Comparison of ENCODE assay signal across 8 cellular contexts in genomic region chr3:4983739-4984510, GRCh38. TPM values are rescaled to one million over a fixed set of nuclear protein-coding genes. Genes with fewer than 3 reads are reported as not detected.
A peak's percentile ranks its signal among the peaks of the same experiment; 100 is the strongest.
DNase-seq lines count a peak whose midpoint lies in the region; ATAC-seq and TF ChIP-seq lines count a peak whose summit lies in the region.

No MANE protein-coding gene starts in this region.

- peak; percentile 44 for ATAC-seq in GM21576 (IDR thresholded peaks at IDR 0.05; ENCODE audit: unreplicated experiment)
- ATAC-seq in activated CD8-positive, alpha-beta T cell treated with anti-CD3 and anti-CD28 coated beads for 36 hours: peak; percentile 18

- peaks cover 68% of the 10 kb centered on the region for H3K79me2 ChIP-seq in Loucy (ENCODE audit: insufficient read depth, low read length)

- H3K9me2 ChIP-seq in Loucy (replicated peaks; ENCODE audit: low read depth, low read length): no peaks in the 10 kb centered on the region

- no peaks in the 10 kb centered on the region for H3K9me3 ChIP-seq in Loucy (ENCODE audit: insufficient read depth, low read depth, low read length)
- H3K9me3 ChIP-seq in transverse colon: no peaks in the 10 kb centered on the region

- H3F3A ChIP-seq in Loucy (ENCODE audit: low read depth): peaks cover 12% of the 10 kb centered on the region

- peak overlapping the region; percentile 92 for H3K4me3 Mint-ChIP-seq in activated CD8-positive, alpha-beta T cell treated with anti-CD3 and anti-CD28 coated beads for 36 hours
- H3K4me3 Mint-ChIP-seq in endothelial cell (ENCODE audit: unreplicated experiment): peak overlapping the region; percentile 74
- peak overlapping the region; percentile 49 for H3K4me3 Mint-ChIP-seq in osteocyte (ENCODE audit: unreplicated experiment)

- no peak overlapping the region for H2AFZ ChIP-seq in Loucy (ENCODE audit: low read length)

- POLR2A ChIA-PET in activated CD8-positive, alpha-beta T cell treated with anti-CD3 and anti-CD28 coated beads for 36 hours (lab: Charles Lee): interaction anchor here (0.6 to 13.9 kb wide), 27 partner anchors 8 to 574 kb away, joined by 3 to 434 read pairs (median 5); no protein-coding TSS in a partner anchor

- no peak for TF ChIP-seq EP300 in transverse colon (IDR thresholded peaks at IDR 0.05; ENCODE audit: low read depth)

- peaks cover 67% of the 10 kb centered on the region for H3K36me3 Mint-ChIP-seq in activated CD8-positive, alpha-beta T cell treated with anti-CD3 and anti-CD28 coated beads for 36 hours (ENCODE audit: low read depth)
- H3K36me3 Mint-ChIP-seq in endothelial cell (ENCODE audit: low read depth, unreplicated experiment) (peaks cover 15% of the 10 kb centered on the region), osteocyte (ENCODE audit: unreplicated experiment) (peaks cover 29% of the 10 kb centered on the region)

- in situ Hi-C loops in transverse colon (cut with MboI; ENCODE audit: low pct_ligation_motif_present in 1 of 4, low pct_unique_long_range_greater_than_20kb in 1 of 4, low sequenced_read_pairs in 3 of 4): loop anchor here in 1 of 4 donors (25.0 kb wide), 1 partner anchor 147 kb away; no protein-coding TSS in a partner anchor

- H3K4me1 ChIP-seq in Loucy (ENCODE audit: insufficient read depth, low read length, poor library complexity, severe bottlenecking) (peaks cover 52% of the 10 kb centered on the region), transverse colon (peaks cover 23 to 77% (median 61%) of the 10 kb centered on the region in 4 donors)

- no peak for TF ChIP-seq CTCF in Loucy (conservative IDR thresholded peaks at IDR 0.05; ENCODE audit: low read length)
- TF ChIP-seq CTCF in activated CD8-positive, alpha-beta T cell treated with anti-CD3 and anti-CD28 coated beads for 36 hours (IDR thresholded peaks at IDR 0.05): no peak
- no peak for TF ChIP-seq CTCF in endothelial cell (IDR thresholded peaks at IDR 0.05; ENCODE audit: unreplicated experiment)
- TF ChIP-seq CTCF in osteocyte (IDR thresholded peaks at IDR 0.05): no peak
- TF ChIP-seq CTCF in transverse colon (IDR thresholded peaks at IDR 0.05): no peak

- H3K4me3 ChIP-seq in Loucy (ENCODE audit: low read length, poor library complexity, severe bottlenecking) (peak overlapping the region; percentile 79), transverse colon (peak overlapping the region in 2 of 4 donors; percentile 1 to 67)

- H3K27me3 ChIP-seq in Loucy (ENCODE audit: insufficient read depth, low read length, poor library complexity, severe bottlenecking) (no peaks in the 10 kb centered on the region), transverse colon (no peaks in the 10 kb centered on the region)

- TF ChIP-seq POLR2A in transverse colon (IDR thresholded peaks at IDR 0.05): peak; percentile 58

- 33 to 45% methylated on average over 4 to 16 of the region's 16 CpGs for WGBS in transverse colon (ENCODE audit: low coverage in 1 of 2), 2 donors

- H3K9me3 Mint-ChIP-seq in activated CD8-positive, alpha-beta T cell treated with anti-CD3 and anti-CD28 coated beads for 36 hours: no peaks in the 10 kb centered on the region
- no peaks in the 10 kb centered on the region for H3K9me3 Mint-ChIP-seq in endothelial cell (ENCODE audit: unreplicated experiment)
- no peaks in the 10 kb centered on the region for H3K9me3 Mint-ChIP-seq in osteocyte (ENCODE audit: unreplicated experiment)

- DNase-seq in EH (ENCODE audit: low read depth) (peak; percentile 83), endothelial cell (ENCODE audit: low spot score) (no peak), osteocyte (ENCODE audit: extremely low spot score, unreplicated experiment) (no peak), transverse colon (peak; percentile 72), DMS153 (lab: John Stamatoyannopoulos, UW) (no peak)
- peak; percentile 83 for DNase-seq in activated CD8-positive, alpha-beta T cell treated with anti-CD3 and anti-CD28 coated beads for 36 hours

- H3K27ac Mint-ChIP-seq in activated CD8-positive, alpha-beta T cell treated with anti-CD3 and anti-CD28 coated beads for 36 hours: peak overlapping the region; percentile 91
- no peak overlapping the region for H3K27ac Mint-ChIP-seq in endothelial cell (ENCODE audit: unreplicated experiment)
- peak overlapping the region; percentile 78 for H3K27ac Mint-ChIP-seq in osteocyte (ENCODE audit: unreplicated experiment)

- CTCF ChIA-PET in activated CD8-positive, alpha-beta T cell treated with anti-CD3 and anti-CD28 coated beads for 36 hours (lab: Charles Lee): interaction anchor here (0.9 to 12.3 kb wide), 16 partner anchors 10 to 273 kb away, joined by 3 to 148 read pairs (median 6); no protein-coding TSS in a partner anchor

- H3K4me1 Mint-ChIP-seq in activated CD8-positive, alpha-beta T cell treated with anti-CD3 and anti-CD28 coated beads for 36 hours (ENCODE audit: low read depth): peaks cover 50% of the 10 kb centered on the region
- H3K4me1 Mint-ChIP-seq in endothelial cell (ENCODE audit: unreplicated experiment): peaks cover 44% of the 10 kb centered on the region
- H3K4me1 Mint-ChIP-seq in osteocyte (ENCODE audit: unreplicated experiment): peaks cover 68% of the 10 kb centered on the region

- H3K9ac ChIP-seq in Loucy (ENCODE audit: low read depth, low read length, poor library complexity, severe bottlenecking): peak overlapping the region; percentile 69

- H3K4me2 ChIP-seq in Loucy (ENCODE audit: low read depth, low read length, poor library complexity, severe bottlenecking): peak overlapping the region; percentile 97

- H3K36me3 ChIP-seq in Loucy (ENCODE audit: insufficient read depth, low read length) (peaks cover 22% of the 10 kb centered on the region; the same call in 1 of the 2 replicates), transverse colon (no peaks in the 10 kb centered on the region)

- peaks cover 34% of the 10 kb centered on the region for H4K20me1 ChIP-seq in Loucy (ENCODE audit: insufficient read depth, low read length, poor library complexity, severe bottlenecking)

- no peaks in the 10 kb centered on the region for H3K27me3 Mint-ChIP-seq in activated CD8-positive, alpha-beta T cell treated with anti-CD3 and anti-CD28 coated beads for 36 hours
- H3K27me3 Mint-ChIP-seq in endothelial cell (ENCODE audit: unreplicated experiment) (peaks cover 2% of the 10 kb centered on the region), osteocyte (ENCODE audit: unreplicated experiment) (no peaks in the 10 kb centered on the region)

- H3K27ac ChIP-seq in transverse colon: peak overlapping the region; percentile 99 to 100 (median 100)

- intact Hi-C loops in activated CD8-positive, alpha-beta T cell treated with anti-CD3 and anti-CD28 coated beads for 36 hours (cut with micrococcal nuclease): loop anchor here (2.0 to 5.0 kb wide), 3 partner anchors 38 to 208 kb away; no protein-coding TSS in a partner anchor
- intact Hi-C loops in transverse colon (cut with DNase I; ENCODE audit: low total_unique reads): loop anchor here (10.0 kb wide), 1 partner anchor 259 kb away; no protein-coding TSS in a partner anchor

RNA-seq across cellular contexts. Expression of gene BHLHE40, which starts 4.7 kb away (rescaled TPM):
- 100 to 1,000 TPM; 456 to 470 TPM for total RNA-seq in activated CD8-positive, alpha-beta T cell treated with anti-CD3 and anti-CD28 coated beads for 36 hours
- 15.2 TPM for total RNA-seq in endothelial cell (ENCODE audit: unreplicated experiment)
- 34.1 TPM in 2 replicates for total RNA-seq in osteocyte
- total RNA-seq in transverse colon: 10 to 100 TPM; 13.4 to 50.9 (median 18.0) TPM

Comparison
In these comparisons a context has a peak if more than half of its experiments do, and no peak if none do; other contexts are left out.
1. DNase-seq: peak in EH (single experiment), activated CD8-positive, alpha-beta T cell treated with anti-CD3 and anti-CD28 coated beads for 36 hours (single experiment) and transverse colon (single experiment); none in endothelial cell (single experiment), osteocyte (single experiment) and DMS153 (single experiment).
2. RNA of gene BHLHE40, which starts 4.7 kb away (total RNA-seq): 456 to 470 TPM in activated CD8-positive, alpha-beta T cell treated with anti-CD3 and anti-CD28 coated beads for 36 hours; 34.1 TPM in osteocyte, 13.4 to 50.9 TPM in transverse colon and 15.2 TPM in endothelial cell (single experiment); every median in the first group is over 4 times any median in the second.
3. Peak in every context shown above with its lines, with median percentiles within 50 percentile points of each other: H3K4me3 Mint-ChIP-seq.